ENCODE assay signal across 9 cellular contexts in genomic region chr10:2949948-2950354, GRCh38.
DNase-seq lines count a peak whose midpoint lies in the region; ATAC-seq, FAIRE-seq and TF ChIP-seq lines count a peak whose summit lies in the region.
"Had no signal": no experiment of that assay in that cellular context is flagged by ENCODE, and none has a peak within 500 bp of the region (broad histone marks: within the 10 kb centered on the region; RNA-seq: fewer than 3 reads in every experiment).

No MANE protein-coding gene starts in this region.

- H3K4me1 Mint-ChIP-seq in activated naive CD8-positive, alpha-beta T cell treated with anti-CD3 and anti-CD28 coated beads for 36 hours, result peaks cover 10% of the 10 kb centered on the region
- H3K4me1 Mint-ChIP-seq in stimulated activated naive CD8-positive, alpha-beta T cell treated with anti-CD3 and anti-CD28 coated beads, Interleukin-15, amount 100 ng/mL, for 72 hours, result peaks cover 25% of the 10 kb centered on the region
- no peaks in the 10 kb centered on the region for H3K4me1 Mint-ChIP-seq in progenitor cell of endocrine pancreas (ENCODE audit: low read depth)

- TF ChIP-seq CTCF in D721Med (IDR thresholded peaks at IDR 0.05; ENCODE audit: insufficient read depth, missing control alignments) (no peak), progenitor cell of endocrine pancreas (IDR thresholded peaks at IDR 0.05; ENCODE audit: unreplicated experiment) (no peak)

- peak; percentile 85 for DNase-seq in activated effector memory CD4-positive, alpha-beta T cell treated with anti-CD3 and anti-CD28 coated beads, Interleukin-2, amount 50 U/mL, for 16 hours
- no peak for DNase-seq in activated effector memory CD4-positive, alpha-beta T cell treated with Interleukin-2 at 50 U/mL for 16 hours
- DNase-seq in activated naive CD8-positive, alpha-beta T cell treated with anti-CD3 and anti-CD28 coated beads for 36 hours, result peak; percentile 11
- DNase-seq in stimulated activated naive CD8-positive, alpha-beta T cell treated with anti-CD3 and anti-CD28 coated beads, Interleukin-15, amount 100 ng/mL, for 72 hours, result peak in 1 of 2 donors; percentile 23
- DNase-seq in D721Med (ENCODE audit: insufficient read length, low spot score), result no peak
- DNase-seq in progenitor cell of endocrine pancreas (ENCODE audit: low spot score, unreplicated experiment), result no peak
- no peak for DNase-seq in NCI-H1092 treated with DMSO at 0.1 percent for 48 hours (lab: John Stamatoyannopoulos, UW)
- DNase-seq: DND-41 had no signal

- no peaks in the 10 kb centered on the region for H3K36me3 Mint-ChIP-seq in activated naive CD8-positive, alpha-beta T cell treated with anti-CD3 and anti-CD28 coated beads for 36 hours
- no peaks in the 10 kb centered on the region for H3K36me3 Mint-ChIP-seq in progenitor cell of endocrine pancreas (ENCODE audit: insufficient read depth)

- ATAC-seq in HG03378 (IDR thresholded peaks at IDR 0.05; ENCODE audit: unreplicated experiment), result peak; percentile 58
- ATAC-seq in stimulated activated naive CD8-positive, alpha-beta T cell treated with anti-CD3 and anti-CD28 coated beads, Interleukin-15, amount 100 ng/mL, for 72 hours, result peak; percentile 69

- H3K27me3 Mint-ChIP-seq in activated naive CD8-positive, alpha-beta T cell treated with anti-CD3 and anti-CD28 coated beads for 36 hours, result peaks cover 48% of the 10 kb centered on the region
- H3K27me3 Mint-ChIP-seq in stimulated activated naive CD8-positive, alpha-beta T cell treated with anti-CD3 and anti-CD28 coated beads, Interleukin-15, amount 100 ng/mL, for 72 hours, result peaks cover 85% of the 10 kb centered on the region
- peaks cover 23% of the 10 kb centered on the region for H3K27me3 Mint-ChIP-seq in progenitor cell of endocrine pancreas

- no peak for FAIRE-seq in D721Med (lab: Jason Lieb, UNC)

- H3K9me3 Mint-ChIP-seq in activated naive CD8-positive, alpha-beta T cell treated with anti-CD3 and anti-CD28 coated beads for 36 hours, result no peaks in the 10 kb centered on the region
- peaks cover 4 to 23% of the 10 kb centered on the region in 2 donors for H3K9me3 Mint-ChIP-seq in stimulated activated naive CD8-positive, alpha-beta T cell treated with anti-CD3 and anti-CD28 coated beads, Interleukin-15, amount 100 ng/mL, for 72 hours
- no peaks in the 10 kb centered on the region for H3K9me3 Mint-ChIP-seq in progenitor cell of endocrine pancreas (ENCODE audit: low read depth)

- H3K27ac Mint-ChIP-seq in activated naive CD8-positive, alpha-beta T cell treated with anti-CD3 and anti-CD28 coated beads for 36 hours, result no peak overlapping the region
- no peak overlapping the region for H3K27ac Mint-ChIP-seq in stimulated activated naive CD8-positive, alpha-beta T cell treated with anti-CD3 and anti-CD28 coated beads, Interleukin-15, amount 100 ng/mL, for 72 hours
- H3K27ac Mint-ChIP-seq in progenitor cell of endocrine pancreas, result no peak overlapping the region

- no peak overlapping the region for H3K4me3 Mint-ChIP-seq in activated naive CD8-positive, alpha-beta T cell treated with anti-CD3 and anti-CD28 coated beads for 36 hours
- H3K4me3 Mint-ChIP-seq in stimulated activated naive CD8-positive, alpha-beta T cell treated with anti-CD3 and anti-CD28 coated beads, Interleukin-15, amount 100 ng/mL, for 72 hours, result no peak overlapping the region
- H3K4me3 Mint-ChIP-seq in progenitor cell of endocrine pancreas (ENCODE audit: low read depth), result no peak overlapping the region

Comparison
In these comparisons a context has a peak if more than half of its experiments do, and no peak if none do; other contexts are left out.
1. DNase-seq: peak in activated effector memory CD4-positive, alpha-beta T cell treated with anti-CD3 and anti-CD28 coated beads, Interleukin-2, amount 50 U/mL, for 16 hours (single experiment) and activated naive CD8-positive, alpha-beta T cell treated with anti-CD3 and anti-CD28 coated beads for 36 hours (single experiment); none in activated effector memory CD4-positive, alpha-beta T cell treated with Interleukin-2 at 50 U/mL for 16 hours (single experiment), D721Med (single experiment), progenitor cell of endocrine pancreas (single experiment) and NCI-H1092 treated with DMSO at 0.1 percent for 48 hours (single experiment).